Comparison of ENCODE assay signal across 1 cellular context in genomic region chr2:218272531-218273212, GRCh38.
TF ChIP-seq lines count a peak whose summit lies in the region.

No MANE protein-coding gene starts in this region.

TF ChIP-seq in HepG2, 621 proteins besides CTCF, POLR2A, EP300 and RAD21 (continued from another document and continues in another):
- TF ChIP-seq ATF4 (CRISPR knock-in tag; IDR thresholded peaks at IDR 0.05) (no peak), GABPA (IDR thresholded peaks at IDR 0.05; ENCODE audit: low read depth, low read length) (no peak), GABPA (CRISPR knock-in tag; IDR thresholded peaks at IDR 0.05; ENCODE audit: low read depth) (0 out of 2 replicates have a peak, but pooled peaks have one; percentile 25), WIZ (CRISPR knock-in tag; IDR thresholded peaks at IDR 0.05) (no peak), ZNF451 (CRISPR knock-in tag; IDR thresholded peaks at IDR 0.05) (no peak), POLR2G (IDR thresholded peaks at IDR 0.05; ENCODE audit: low read depth, low read length) (peak; percentile 65), ZNF230 (CRISPR knock-in tag; IDR thresholded peaks at IDR 0.05) (no peak), ZKSCAN1 (IDR thresholded peaks at IDR 0.05; ENCODE audit: low read length) (0 out of 2 replicates have a peak, but pooled peaks have one; percentile 41), TSC22D2 (CRISPR knock-in tag; IDR thresholded peaks at IDR 0.05; ENCODE audit: borderline replicate concordance) (peak; percentile 66; the same call in 1 of the 2 replicates), TBL1XR1 (IDR thresholded peaks at IDR 0.05; ENCODE audit: borderline replicate concordance, low read length, partially characterized antibody) (no peak), KMT2A (CRISPR knock-in tag; IDR thresholded peaks at IDR 0.05) (no peak), PCBP1 (IDR thresholded peaks at IDR 0.05; ENCODE audit: borderline replicate concordance, low read depth, low read length) (no peak; the same call in 1 of the 2 replicates), CREB1 (IDR thresholded peaks at IDR 0.05) (no peak), CREB1 (CRISPR knock-in tag; IDR thresholded peaks at IDR 0.05) (no peak), ZNF431 (CRISPR knock-in tag; IDR thresholded peaks at IDR 0.05; ENCODE audit: borderline replicate concordance, low read depth) (0 out of 2 replicates have a peak, but pooled peaks have one; percentile 30), POGZ (CRISPR knock-in tag; IDR thresholded peaks at IDR 0.05) (no peak), ZNF20 (CRISPR knock-in tag; IDR thresholded peaks at IDR 0.05) (no peak), ZNF577 (CRISPR knock-in tag; IDR thresholded peaks at IDR 0.05; ENCODE audit: borderline replicate concordance, low read depth) (no peak), ZNF350 (CRISPR knock-in tag; IDR thresholded peaks at IDR 0.05; ENCODE audit: borderline replicate concordance, low read depth) (peak; percentile 86; the same call in 1 of the 2 replicates), SRF (IDR thresholded peaks at IDR 0.05; ENCODE audit: low read depth, low read length) (no peak; the same call in 1 of the 2 replicates), ZNF83 (CRISPR knock-in tag; IDR thresholded peaks at IDR 0.05; ENCODE audit: borderline replicate concordance) (no peak), HNF1A (IDR thresholded peaks at IDR 0.05; ENCODE audit: low read depth) (no peak), HNF1A (CRISPR knock-in tag; IDR thresholded peaks at IDR 0.05; ENCODE audit: borderline replicate concordance) (no peak; the same call in 1 of the 2 replicates), ZNF781 (CRISPR knock-in tag; IDR thresholded peaks at IDR 0.05; ENCODE audit: borderline replicate concordance, not compliant biosample characterization) (no peak), SRSF4 (IDR thresholded peaks at IDR 0.05; ENCODE audit: low read depth, low read length, poor library complexity, severe bottlenecking) (no peak), ZSCAN12 (CRISPR knock-in tag; IDR thresholded peaks at IDR 0.05) (no peak), NFAT5 (CRISPR knock-in tag; IDR thresholded peaks at IDR 0.05) (no peak), FOSL1 (CRISPR knock-in tag; IDR thresholded peaks at IDR 0.05; ENCODE audit: borderline replicate concordance) (no peak), ZSCAN5A (CRISPR knock-in tag; IDR thresholded peaks at IDR 0.05; ENCODE audit: borderline replicate concordance) (no peak), ZNF354B (CRISPR knock-in tag; IDR thresholded peaks at IDR 0.05) (0 out of 2 replicates have a peak, but pooled peaks have one; percentile 45), ZBTB40 (IDR thresholded peaks at IDR 0.05) (peak; percentile 31; the same call in 1 of the 2 replicates), ZBTB40 (CRISPR knock-in tag; IDR thresholded peaks at IDR 0.05) (peak; percentile 97), HNRNPUL1 (IDR thresholded peaks at IDR 0.05; ENCODE audit: low read depth, low read length) (no peak), ZNF878 (CRISPR knock-in tag; IDR thresholded peaks at IDR 0.05) (no peak; the same call in 1 of the 2 replicates), MYNN (CRISPR knock-in tag; IDR thresholded peaks at IDR 0.05; ENCODE audit: low read depth) (no peak), CHCHD3 (CRISPR knock-in tag; IDR thresholded peaks at IDR 0.05) (no peak), ZFP37 (CRISPR knock-in tag; IDR thresholded peaks at IDR 0.05; ENCODE audit: borderline replicate concordance) (no peak)
